28 cellular contexts compared by ENCODE assay signal in genomic region chr16:85182774-85183173, GRCh38.
"Had no signal": no experiment of that assay in that cellular context is flagged by ENCODE, and none has a peak within 500 bp of the region (broad histone marks: within the 10 kb centered on the region; RNA-seq: fewer than 3 reads in every experiment).

No MANE protein-coding gene starts in this region.

- H3K27ac ChIP-seq: brain microvascular endothelial cell, coronary artery, dorsolateral prefrontal cortex, gastrocnemius medialis, hepatocyte, neural progenitor cell, sigmoid colon, upper lobe of left lung had no signal

- ATAC-seq: activated T-cell treated with anti-CD3 and anti-CD28 coated beads, Interleukin-2, amount 50 U/mL, for 4 hours; activated T-helper 17 cell treated with anti-CD3 and anti-CD28 coated beads, Interleukin-2, amount 50 U/mL, for 72 hours; gastrocnemius medialis; naive thymus-derived CD8-positive, alpha-beta T cell; stimulated activated effector memory CD8-positive, alpha-beta T cell treated with anti-CD3 and anti-CD28 coated beads, Interleukin-12 subunit alpha, Interleukin-12 subunit beta, amount 100 ng/mL, for 72 hours; stimulated activated naive CD8-positive, alpha-beta T cell treated with anti-CD3 and anti-CD28 coated beads, Interleukin-15, amount 100 ng/mL, for 72 hours had no signal

- H3K4me1 ChIP-seq: neural progenitor cell, upper lobe of left lung had no signal

- H3K4me2 ChIP-seq: hepatocyte, neural progenitor cell had no signal

- H3K4me3 ChIP-seq: coronary artery, dorsolateral prefrontal cortex, gastrocnemius medialis, hepatocyte, neural progenitor cell, sigmoid colon, upper lobe of left lung had no signal

- H3K4me1 Mint-ChIP-seq: activated CD4-positive, alpha-beta memory T cell treated with anti-CD3 and anti-CD28 coated beads, Interleukin-2, amount 10 ng/mL, durations not matched to agents 7 days and 5 days; activated CD4-positive, alpha-beta T cell treated with anti-CD3 and anti-CD28 coated beads, Interleukin-2, amount 10 ng/mL, durations not matched to agents 7 days and 5 days; activated T-helper 17 cell treated with anti-CD3 and anti-CD28 coated beads, Interleukin-2, amount 50 U/mL, for 72 hours; stimulated activated effector memory CD8-positive, alpha-beta T cell treated with anti-CD3 and anti-CD28 coated beads, Interleukin-12 subunit alpha, Interleukin-12 subunit beta, amount 100 ng/mL, for 72 hours; stimulated activated naive CD8-positive, alpha-beta T cell treated with anti-CD3 and anti-CD28 coated beads, Interleukin-15, amount 100 ng/mL, for 72 hours had no signal

- H3K36me3 Mint-ChIP-seq: stimulated activated effector memory CD8-positive, alpha-beta T cell treated with anti-CD3 and anti-CD28 coated beads, Interleukin-12 subunit alpha, Interleukin-12 subunit beta, amount 100 ng/mL, for 72 hours had no signal

- H2AFZ ChIP-seq: hepatocyte, neural progenitor cell had no signal

- H3K27me3 ChIP-seq: brain microvascular endothelial cell, gastrocnemius medialis, hepatocyte, neural progenitor cell, sigmoid colon, upper lobe of left lung had no signal

- H3K27me3 Mint-ChIP-seq: activated CD4-positive, alpha-beta T cell treated with anti-CD3 and anti-CD28 coated beads, Interleukin-2, amount 10 ng/mL, durations not matched to agents 7 days and 5 days had no signal

- FAIRE-seq: astrocyte, small intestine had no signal

- H3K9ac ChIP-seq: neural progenitor cell had no signal

- H3K27ac Mint-ChIP-seq: activated CD4-positive, alpha-beta memory T cell treated with anti-CD3 and anti-CD28 coated beads, Interleukin-2, amount 10 ng/mL, durations not matched to agents 7 days and 5 days; activated CD4-positive, alpha-beta T cell treated with anti-CD3 and anti-CD28 coated beads, Interleukin-2, amount 10 ng/mL, durations not matched to agents 7 days and 5 days; activated T-helper 17 cell treated with anti-CD3 and anti-CD28 coated beads, Interleukin-2, amount 50 U/mL, for 72 hours; neural progenitor cell; stimulated activated effector memory CD8-positive, alpha-beta T cell treated with anti-CD3 and anti-CD28 coated beads, Interleukin-12 subunit alpha, Interleukin-12 subunit beta, amount 100 ng/mL, for 72 hours had no signal

- H3K36me3 ChIP-seq: neural progenitor cell, upper lobe of left lung had no signal

- DNase-seq: activated CD4-positive, alpha-beta memory T cell treated with anti-CD3 and anti-CD28 coated beads, Interleukin-2, amount 10 ng/mL, durations not matched to agents 7 days and 5 days; activated CD4-positive, alpha-beta T cell treated with anti-CD3 and anti-CD28 coated beads for 1 hour; activated CD4-positive, alpha-beta T cell treated with anti-CD3 and anti-CD28 coated beads, Interleukin-2, amount 10 ng/mL, durations not matched to agents 7 days and 5 days; activated gamma-delta T cell treated with Interleukin-2 at 50 U/mL for 16 hours; activated naive CD4-positive, alpha-beta T cell treated with anti-CD3 and anti-CD28 coated beads, Interleukin-2, amount 50 U/mL, for 16 hours; activated T-cell treated with anti-CD3 and anti-CD28 coated beads, Interleukin-2, amount 50 U/mL, for 4 hours; amniotic stem cell; brain microvascular endothelial cell; dorsolateral prefrontal cortex; effector memory CD4-positive, alpha-beta T cell; erythroblast; gastrocnemius medialis; islet precursor cell; midbrain; naive thymus-derived CD8-positive, alpha-beta T cell; sigmoid colon; small intestine; stimulated activated CD4-positive, alpha-beta T cell treated with anti-CD3 and anti-CD28 coated beads, Interleukin-4, amount 100 ng/mL, for 24 hours; stimulated activated naive CD8-positive, alpha-beta T cell treated with anti-CD3 and anti-CD28 coated beads, Interleukin-15, amount 100 ng/mL, for 72 hours; substantia nigra; T1000 had no signal

- H3K4me3 Mint-ChIP-seq: activated CD4-positive, alpha-beta memory T cell treated with anti-CD3 and anti-CD28 coated beads, Interleukin-2, amount 10 ng/mL, durations not matched to agents 7 days and 5 days; activated CD4-positive, alpha-beta T cell treated with anti-CD3 and anti-CD28 coated beads, Interleukin-2, amount 10 ng/mL, durations not matched to agents 7 days and 5 days; activated T-cell treated with anti-CD3 and anti-CD28 coated beads, Interleukin-2, amount 50 U/mL, for 4 hours; activated T-helper 17 cell treated with anti-CD3 and anti-CD28 coated beads, Interleukin-2, amount 50 U/mL, for 72 hours; naive thymus-derived CD8-positive, alpha-beta T cell; neural progenitor cell; stimulated activated effector memory CD8-positive, alpha-beta T cell treated with anti-CD3 and anti-CD28 coated beads, Interleukin-12 subunit alpha, Interleukin-12 subunit beta, amount 100 ng/mL, for 72 hours; stimulated activated naive CD8-positive, alpha-beta T cell treated with anti-CD3 and anti-CD28 coated beads, Interleukin-15, amount 100 ng/mL, for 72 hours had no signal
